6 cellular contexts compared by ENCODE assay signal in genomic region chr14:106460916-106461315, GRCh38.
"Had no signal": no experiment of that assay in that cellular context is flagged by ENCODE, and none has a peak within 500 bp of the region (broad histone marks: within the 10 kb centered on the region; RNA-seq: fewer than 3 reads in every experiment).

No MANE protein-coding gene starts in this region.

- H3K27ac ChIP-seq: GM23248 had no signal

- H3K4me3 ChIP-seq: GM23248, K562 had no signal

- DNase-seq: GM23248, GOT3, H9, HCEC 1CT, IMR-90 had no signal

- ATAC-seq: K562 had no signal

- H3K9ac ChIP-seq: GM23248 had no signal

- H2AFZ ChIP-seq: GM23248 had no signal
